10 cellular contexts compared by ENCODE assay signal in the genomic region with DNA sequence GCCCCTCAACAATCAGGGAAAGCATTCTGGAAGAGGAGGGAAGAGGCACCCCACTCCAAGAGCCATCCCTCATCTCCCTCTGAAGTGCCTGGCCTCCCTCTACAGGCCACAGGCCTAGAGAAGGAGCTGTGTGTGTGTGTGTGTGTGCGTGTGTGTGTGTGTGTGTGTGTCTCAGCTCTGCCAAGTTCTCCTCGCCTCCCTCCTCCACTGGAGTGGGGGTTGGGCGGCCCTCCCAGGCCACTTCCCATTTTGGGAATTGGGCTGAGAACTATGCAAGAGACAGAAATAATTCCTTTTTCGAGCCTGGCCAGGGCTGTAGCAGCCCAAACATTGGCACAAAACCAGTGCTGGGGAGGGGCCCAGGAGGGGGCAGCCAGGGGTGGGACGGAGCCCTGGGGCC. TPM values are rescaled to one million over a fixed set of nuclear protein-coding genes. Genes with fewer than 3 reads are reported as not detected.
A peak's percentile ranks its signal among the peaks of the same experiment; 100 is the strongest.
DNase-seq lines count a peak whose midpoint lies in the region; ATAC-seq, FAIRE-seq and TF ChIP-seq lines count a peak whose summit lies in the region.
"Had no signal": no experiment of that assay in that cellular context is flagged by ENCODE, and none has a peak within 500 bp of the region (broad histone marks: within the 10 kb centered on the region; RNA-seq: fewer than 3 reads in every experiment).

No MANE protein-coding gene starts in this region.

- H3K27me3 Mint-ChIP-seq in neural progenitor cell (ENCODE audit: insufficient read depth, low read depth): peaks cover 5% of the 10 kb centered on the region
- peaks cover 27% of the 10 kb centered on the region for H3K27me3 Mint-ChIP-seq in type B pancreatic cell

- H3K27me3 ChIP-seq in liver (ENCODE audit: control insufficient read depth in 4 of 4, insufficient read depth in 4 of 4, low read length in 3 of 4): no peaks in the 10 kb centered on the region
- H3K27me3 ChIP-seq in HepG2 (ENCODE audit: control insufficient read depth in 1 of 2, insufficient read depth in 2 of 2, low read length in 2 of 2): no peaks in the 10 kb centered on the region; a peak in 1 of 5 replicates
- no peaks in the 10 kb centered on the region for H3K27me3 ChIP-seq in cardiac muscle cell
- H3K27me3 ChIP-seq in neural progenitor cell: no peaks in the 10 kb centered on the region

- H3K9me3 ChIP-seq in liver (ENCODE audit: control insufficient read depth in 4 of 4, low read length in 3 of 4) (no peaks in the 10 kb centered on the region), HepG2 (ENCODE audit: low read length) (no peaks in the 10 kb centered on the region), cardiac muscle cell (ENCODE audit: low read depth) (no peaks in the 10 kb centered on the region), neural progenitor cell (ENCODE audit: low read depth) (no peaks in the 10 kb centered on the region)

- no TSS peak for BruUV-seq in HepG2 (replicated peaks; lab: Mats Ljungman, UMichigan)

- no peak for TF ChIP-seq POLR2A in HepG2 (IDR thresholded peaks at IDR 0.05; ENCODE audit: insufficient read depth in 1 of 2, low read depth in 2 of 2, low read length in 2 of 2)

- no peaks in the 10 kb centered on the region for H3K36me3 Mint-ChIP-seq in neural progenitor cell
- no peaks in the 10 kb centered on the region for H3K36me3 Mint-ChIP-seq in type B pancreatic cell

- H3K36me3 ChIP-seq in liver (ENCODE audit: control insufficient read depth in 4 of 4, insufficient read depth in 3 of 4, low read depth in 1 of 4, low read length in 3 of 4) (no peaks in the 10 kb centered on the region), HepG2 (replicated peaks in 1 of 2; ENCODE audit: control insufficient read depth in 1 of 2, insufficient read depth in 2 of 2, low read length in 2 of 2) (no peaks in the 10 kb centered on the region), cardiac muscle cell (no peaks in the 10 kb centered on the region), neural progenitor cell (no peaks in the 10 kb centered on the region)

- POLR2A ChIA-PET in HepG2 (lab: Yijun Ruan, JAX): no interaction called here

- CTCF ChIA-PET in HepG2 (lab: Yijun Ruan, JAX; ENCODE audit: low intra/inter-chr PET ratio, low total read pairs): no interaction called here

- H3K4me1 Mint-ChIP-seq in neural progenitor cell (peaks cover 50% of the 10 kb centered on the region), type B pancreatic cell (ENCODE audit: unreplicated experiment) (peaks cover 20% of the 10 kb centered on the region)

- no peaks in the 10 kb centered on the region for H3K9me3 Mint-ChIP-seq in neural progenitor cell
- no peaks in the 10 kb centered on the region for H3K9me3 Mint-ChIP-seq in type B pancreatic cell
- H3K9me3 Mint-ChIP-seq: activated T-helper 17 cell treated with anti-CD3 and anti-CD28 coated beads, Interleukin-2, amount 50 U/mL, for 72 hours had no signal

- TF ChIP-seq CTCF in liver (IDR thresholded peaks at IDR 0.05; ENCODE audit: low read depth, low read length, missing input control) (no peak), HepG2 (CRISPR knock-in tag; IDR thresholded peaks at IDR 0.05) (no peak), cardiac muscle cell (IDR thresholded peaks at IDR 0.05; ENCODE audit: low read depth, low read length) (peak; percentile 12), neural progenitor cell (IDR thresholded peaks at IDR 0.05) (no peak), type B pancreatic cell (conservative IDR thresholded peaks at IDR 0.05) (no peak)

- FAIRE-seq in HepG2 (lab: Jason Lieb, UNC): no peak

- H3K9ac ChIP-seq in liver (ENCODE audit: low read depth in 1 of 2, low read length in 2 of 2): no peak overlapping the region
- no peak overlapping the region for H3K9ac ChIP-seq in HepG2 (ENCODE audit: insufficient read depth, low read depth, low read length)
- no peak overlapping the region for H3K9ac ChIP-seq in neural progenitor cell

- 67% methylated on average over 5 of the region's 5 CpGs for WGBS in liver
- whole genome bisulfite sequencing in HepG2 (ENCODE audit: low lambda C conversion rate): 33% methylated on average over 5 of the region's 5 CpGs

- ATAC-seq in HepG2: no peak
- no peak for ATAC-seq in GM18502 (IDR thresholded peaks at IDR 0.05; ENCODE audit: poor library complexity, unreplicated experiment)
- ATAC-seq: activated T-helper 17 cell treated with anti-CD3 and anti-CD28 coated beads, Interleukin-2, amount 50 U/mL, for 72 hours had no signal

- H4K20me1 ChIP-seq in HepG2 (ENCODE audit: insufficient read depth, low read length) (no peaks in the 10 kb centered on the region), neural progenitor cell (ENCODE audit: low read depth) (no peaks in the 10 kb centered on the region)

- H3K4me1 ChIP-seq in liver (ENCODE audit: control insufficient read depth in 4 of 4, insufficient read depth in 4 of 4, low read length in 3 of 4) (peaks cover 2 to 14% (median 6%) of the 10 kb centered on the region in 4 donors), HepG2 (ENCODE audit: insufficient read depth, low read length) (peaks cover 13% of the 10 kb centered on the region), cardiac muscle cell (ENCODE audit: low read depth) (peaks cover 11% of the 10 kb centered on the region), neural progenitor cell (peaks cover 33% of the 10 kb centered on the region)

- H3K27ac Mint-ChIP-seq in neural progenitor cell: no peak overlapping the region
- H3K27ac Mint-ChIP-seq in type B pancreatic cell: no peak overlapping the region
- H3K27ac Mint-ChIP-seq: activated T-helper 17 cell treated with anti-CD3 and anti-CD28 coated beads, Interleukin-2, amount 50 U/mL, for 72 hours had no signal

- H3K4me3 Mint-ChIP-seq in neural progenitor cell (no peak overlapping the region), type B pancreatic cell (no peak overlapping the region)
- H3K4me3 Mint-ChIP-seq: activated T-helper 17 cell treated with anti-CD3 and anti-CD28 coated beads, Interleukin-2, amount 50 U/mL, for 72 hours had no signal

- H3K79me2 ChIP-seq in HepG2 (ENCODE audit: insufficient read depth, low read length): no peaks in the 10 kb centered on the region
- H3K79me2 ChIP-seq in neural progenitor cell (ENCODE audit: low read depth): no peaks in the 10 kb centered on the region

- in situ Hi-C loops in HepG2 (cut with HindIII; ENCODE audit: extremely low pct_ligation_motif_present, low pct_unique_long_range_greater_than_20kb): no loop called here

- H3F3A ChIP-seq in neural progenitor cell (ENCODE audit: low read depth): peaks cover 13% of the 10 kb centered on the region

- DNase-seq in HepG2 (ENCODE audit: low spot score) (no peak), cardiac muscle cell (ENCODE audit: low read depth in 1 of 2, low spot score in 1 of 2) (peak; percentile 81 to 87), neural progenitor cell (ENCODE audit: low spot score) (peak; percentile 53), 8988T (no peak), type B pancreatic cell (ENCODE audit: extremely low spot score, unreplicated experiment) (no peak), HuH-7 (ENCODE audit: low spot score) (no peak)
- DNase-seq: Kasumi-1 had no signal

- TF ChIP-seq RAD21 in liver (IDR thresholded peaks at IDR 0.05) (peak in 1 of 2 donors; percentile 34), HepG2 (CRISPR knock-in tag; IDR thresholded peaks at IDR 0.05) (no peak)

- no peak overlapping the region for H3K4me2 ChIP-seq in HepG2 (ENCODE audit: low read depth, low read length)
- no peak overlapping the region for H3K4me2 ChIP-seq in neural progenitor cell

- H3K27ac ChIP-seq in liver (ENCODE audit: low read depth in 1 of 2, low read length in 2 of 2) (no peak overlapping the region), HepG2 (ENCODE audit: extremely low read length, insufficient read depth, low read length) (no peak overlapping the region), cardiac muscle cell (no peak overlapping the region), neural progenitor cell (no peak overlapping the region)

- intact Hi-C loops in HepG2 (cut with micrococcal nuclease; ENCODE audit: unreplicated experiment): no loop called here

- no peak overlapping the region for H2AFZ ChIP-seq in HepG2 (ENCODE audit: low read length)
- H2AFZ ChIP-seq in neural progenitor cell (replicated peaks): no peak overlapping the region

- H3K4me3 ChIP-seq in liver (ENCODE audit: low read depth in 1 of 3, low read length in 3 of 3) (no peak overlapping the region), HepG2 (replicated peaks in 1 of 3; ENCODE audit: insufficient read depth in 1 of 3, low read depth in 2 of 3, low read length in 3 of 3) (no peak overlapping the region), cardiac muscle cell (no peak overlapping the region), neural progenitor cell (no peak overlapping the region)

- no peak for TF ChIP-seq EP300 in HepG2 (IDR thresholded peaks at IDR 0.05; ENCODE audit: low read depth in 2 of 2, low read length in 2 of 2)
- TF ChIP-seq EP300 in HepG2 (CRISPR knock-in tag; IDR thresholded peaks at IDR 0.05; ENCODE audit: borderline replicate concordance): no peak

RNA-seq across cellular contexts. Expression of a gene that starts 35.7 kb away (rescaled TPM):
- total RNA-seq in liver (under 1 TPM; under 0.01 to 0.33 TPM), HepG2 (2016; rRNA removed; fragmentation: Illumina TruSeq; extraction: Trizol) (0.02 TPM in 1 of 2 replicates, not detected in the other), cardiac muscle cell (0.06 and 0.07 TPM in 2 replicates), neural progenitor cell (ENCODE audit: low replicate concordance) (0.97 and 1.0 TPM in 2 replicates), type B pancreatic cell (ENCODE audit: low replicate concordance) (0.95 and 1.2 TPM in 2 replicates)
- polyA plus RNA-seq in liver (1 to 10 TPM; 2.5 to 3.4 TPM), HepG2 (2011; rRNA removed) (0.01 TPM in 1 of 2 replicates, not detected in the other), cardiac muscle cell (0.06 and 0.10 TPM in 2 replicates)
- total RNA-seq in HepG2 (2016; cell fraction: cytosol; rRNA removed; fragmentation: Illumina TruSeq; extraction: Trizol; ENCODE audit: low read depth): not detected in 2 replicates
- 0.04 TPM in 1 of 2 replicates, not detected in the other for total RNA-seq in HepG2 (2016; cell fraction: insoluble cytoplasmic fraction; rRNA removed; fragmentation: Illumina TruSeq; extraction: Trizol)
- total RNA-seq in HepG2 (2016; cell fraction: membrane; rRNA removed; fragmentation: Illumina TruSeq; extraction: Trizol): not detected in 2 replicates
- total RNA-seq in HepG2 (2016; cell fraction: nucleus; rRNA removed; fragmentation: Illumina TruSeq; extraction: Trizol): 0.09 TPM in 1 of 2 replicates, not detected in the other
- polyA plus RNA-seq in HepG2 (2011; cell fraction: cytosol; rRNA removed): 0.03 TPM in 1 of 2 replicates, not detected in the other
- not detected in 2 replicates for polyA plus RNA-seq in HepG2 (2011; cell fraction: nucleus; rRNA removed)
- polyA plus RNA-seq in HepG2 (2012): 0.05 and 0.09 TPM in 2 replicates
- polyA plus RNA-seq in HepG2 (2016; cell fraction: cytosol; fragmentation: Illumina TruSeq; extraction: Trizol; ENCODE audit: low read depth): not detected in 2 replicates
- not detected in 2 replicates for polyA plus RNA-seq in HepG2 (2016; cell fraction: insoluble cytoplasmic fraction; fragmentation: Illumina TruSeq; extraction: Trizol; ENCODE audit: low read depth)
- not detected in 2 replicates for polyA plus RNA-seq in HepG2 (2016; cell fraction: membrane; fragmentation: Illumina TruSeq; extraction: Trizol; ENCODE audit: low read depth)
- not detected in 2 replicates for polyA plus RNA-seq in HepG2 (2016; cell fraction: nucleus; fragmentation: Illumina TruSeq; extraction: Trizol; ENCODE audit: insufficient read depth, low read depth)
- 0.16 TPM in 1 of 2 replicates, not detected in the other for polyA minus RNA-seq in HepG2 (2011; rRNA and poly(A)+ RNA removed; ENCODE audit: low replicate concordance)
- not detected in 2 replicates for polyA minus RNA-seq in HepG2 (2011; cell fraction: cytosol; rRNA and poly(A)+ RNA removed)
- under 0.01 TPM in 1 of 2 replicates, not detected in the other for polyA minus RNA-seq in HepG2 (2011; cell fraction: nucleus; rRNA and poly(A)+ RNA removed)
- total RNA-seq: activated T-helper 17 cell treated with anti-CD3 and anti-CD28 coated beads, Interleukin-2, amount 50 U/mL, for 72 hours had no signal

Comparison
In these comparisons a context has a peak if more than half of its experiments do, and no peak if none do; other contexts are left out.
1. DNase-seq: peak in cardiac muscle cell (2 of 2) and neural progenitor cell (single experiment); none in HepG2 (single experiment), 8988T (single experiment), type B pancreatic cell (single experiment) and HuH-7 (single experiment).